1 cellular context compared by ENCODE assay signal in genomic region chr7:140635345-140635744, GRCh38.
TF ChIP-seq lines count a peak whose summit lies in the region.

No MANE protein-coding gene starts in this region.

TF ChIP-seq in H1, 55 proteins besides CTCF, POLR2A, EP300 and RAD21:
- TF ChIP-seq, protein P1, sequence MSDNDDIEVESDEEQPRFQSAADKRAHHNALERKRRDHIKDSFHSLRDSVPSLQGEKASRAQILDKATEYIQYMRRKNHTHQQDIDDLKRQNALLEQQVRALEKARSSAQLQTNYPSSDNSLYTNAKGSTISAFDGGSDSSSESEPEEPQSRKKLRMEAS (IDR thresholded peaks at IDR 0.05), result no peak
- TF ChIP-seq SIX5 (IDR thresholded peaks at IDR 0.05; ENCODE audit: low read depth, low read length) (no peak), NANOG (IDR thresholded peaks at IDR 0.05; ENCODE audit: insufficient read depth, low read depth, low read length, poor library complexity, severe bottlenecking) (no peak), CBX5 (IDR thresholded peaks at IDR 0.05; ENCODE audit: low read depth, low read length) (no peak), SAP30 (IDR thresholded peaks at IDR 0.05; ENCODE audit: insufficient read depth, insufficient replicate concordance, low read length) (no peak), ATF3 (IDR thresholded peaks at IDR 0.05; ENCODE audit: insufficient read depth, low read depth, low read length) (no peak)
